ENCODE assay signal across 9 cellular contexts in the genomic region with DNA sequence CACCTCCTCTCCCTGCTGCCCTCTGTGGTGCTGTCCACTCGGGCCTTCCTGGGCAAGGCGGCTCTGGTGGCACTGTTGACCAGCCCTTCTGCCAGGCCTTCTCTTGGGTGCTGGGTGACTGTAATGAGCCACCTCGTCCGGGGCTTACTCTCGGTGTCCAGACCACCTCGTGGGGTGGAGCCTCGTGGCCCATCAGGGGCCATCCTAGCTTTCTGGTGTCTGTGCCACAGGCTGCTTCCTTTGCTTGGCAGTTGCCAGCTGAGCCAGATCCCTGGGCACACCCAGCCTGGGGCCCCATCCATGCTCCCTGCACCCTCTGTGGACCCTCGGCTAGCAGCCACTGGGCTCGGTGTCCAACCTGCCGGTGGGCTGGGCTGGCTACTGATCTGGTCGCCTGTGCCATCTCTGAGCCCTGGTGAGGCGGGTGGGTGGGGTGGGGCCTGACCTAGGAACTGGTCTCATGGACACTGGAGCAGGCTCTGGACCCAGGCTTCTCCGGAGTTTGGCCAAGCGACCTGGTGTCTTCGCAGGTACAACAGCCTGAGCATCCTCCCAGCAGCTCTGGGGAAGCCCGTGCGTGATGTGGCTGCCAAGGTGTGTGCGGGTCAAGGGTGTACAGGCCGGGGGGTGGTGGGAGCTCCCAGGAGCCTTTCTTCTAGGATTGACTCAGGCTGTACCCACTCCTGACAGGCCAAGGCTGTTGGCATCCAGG. TPM values are rescaled to one million over a fixed set of nuclear protein-coding genes. Genes with fewer than 3 reads are reported as not detected.
DNase-seq lines count a peak whose midpoint lies in the region; ATAC-seq lines count a peak whose summit lies in the region.
"Had no signal": no experiment of that assay in that cellular context is flagged by ENCODE, and none has a peak within 500 bp of the region (broad histone marks: within the 10 kb centered on the region; RNA-seq: fewer than 3 reads in every experiment).

No MANE protein-coding gene starts in this region.

- H3K4me3 Mint-ChIP-seq in T-helper 1 cell treated with Interleukin-12 subunit alpha and Interleukin-12 subunit beta and Interleukin-4 antibody, amounts not matched to agents 30 μg/mL and 1 μg/mL, for 36 hours, result peak overlapping the region; percentile 77
- peak overlapping the region; percentile 85 for H3K4me3 Mint-ChIP-seq in activated T-helper 17 cell treated with anti-CD3 and anti-CD28 coated beads, Interleukin-2, amount 50 U/mL, for 72 hours
- peak overlapping the region; percentile 80 for H3K4me3 Mint-ChIP-seq in stimulated activated memory B cell treated with anti-CD40 and anti-IgM and Interleukin-4, amounts not matched to agents 10 μg/mL and 1 μg/mL and 100 μg/mL, for 72 hours

- H3K4me1 Mint-ChIP-seq in T-helper 1 cell treated with Interleukin-12 subunit alpha and Interleukin-12 subunit beta and Interleukin-4 antibody, amounts not matched to agents 30 μg/mL and 1 μg/mL, for 36 hours (ENCODE audit: low read depth), result peaks cover 24% of the 10 kb centered on the region
- peaks cover 14% of the 10 kb centered on the region for H3K4me1 Mint-ChIP-seq in activated T-helper 17 cell treated with anti-CD3 and anti-CD28 coated beads, Interleukin-2, amount 50 U/mL, for 72 hours
- H3K4me1 Mint-ChIP-seq in stimulated activated memory B cell treated with anti-CD40 and anti-IgM and Interleukin-4, amounts not matched to agents 10 μg/mL and 1 μg/mL and 100 μg/mL, for 72 hours, result peaks cover 38% of the 10 kb centered on the region

- no peak overlapping the region for H3K27ac ChIP-seq in iPS-20b (ENCODE audit: low read length)

- H3K4me1 ChIP-seq in iPS-20b (ENCODE audit: insufficient read depth, low read length), result peaks cover 4% of the 10 kb centered on the region; the same call in 1 of the 2 replicates

- H3K27me3 ChIP-seq in iPS-20b (ENCODE audit: insufficient read depth, low read length), result no peaks in the 10 kb centered on the region

- peak overlapping the region; percentile 84; the same call in 1 of the 2 replicates for H3K4me3 ChIP-seq in iPS-20b (ENCODE audit: low read length)

- H3K9ac ChIP-seq in iPS-20b (ENCODE audit: low read depth, low read length), result no peak overlapping the region

- H3K27me3 Mint-ChIP-seq in T-helper 1 cell treated with Interleukin-12 subunit alpha and Interleukin-12 subunit beta and Interleukin-4 antibody, amounts not matched to agents 30 μg/mL and 1 μg/mL, for 36 hours (ENCODE audit: low read depth), result no peaks in the 10 kb centered on the region
- no peaks in the 10 kb centered on the region for H3K27me3 Mint-ChIP-seq in activated T-helper 17 cell treated with anti-CD3 and anti-CD28 coated beads, Interleukin-2, amount 50 U/mL, for 72 hours
- H3K27me3 Mint-ChIP-seq in stimulated activated memory B cell treated with anti-CD40 and anti-IgM and Interleukin-4, amounts not matched to agents 10 μg/mL and 1 μg/mL and 100 μg/mL, for 72 hours, result peaks cover 6% of the 10 kb centered on the region

- no peaks in the 10 kb centered on the region for H3K36me3 ChIP-seq in iPS-20b (ENCODE audit: insufficient read depth, low read depth, low read length)

- no peak overlapping the region for H3K27ac Mint-ChIP-seq in T-helper 1 cell treated with Interleukin-12 subunit alpha and Interleukin-12 subunit beta and Interleukin-4 antibody, amounts not matched to agents 30 μg/mL and 1 μg/mL, for 36 hours
- H3K27ac Mint-ChIP-seq in activated T-helper 17 cell treated with anti-CD3 and anti-CD28 coated beads, Interleukin-2, amount 50 U/mL, for 72 hours, result no peak overlapping the region
- peak overlapping the region; percentile 85 for H3K27ac Mint-ChIP-seq in stimulated activated memory B cell treated with anti-CD40 and anti-IgM and Interleukin-4, amounts not matched to agents 10 μg/mL and 1 μg/mL and 100 μg/mL, for 72 hours

- H3K36me3 Mint-ChIP-seq in T-helper 1 cell treated with Interleukin-12 subunit alpha and Interleukin-12 subunit beta and Interleukin-4 antibody, amounts not matched to agents 30 μg/mL and 1 μg/mL, for 36 hours (ENCODE audit: low read depth), result peaks cover 4% of the 10 kb centered on the region
- peaks cover 23% of the 10 kb centered on the region for H3K36me3 Mint-ChIP-seq in activated T-helper 17 cell treated with anti-CD3 and anti-CD28 coated beads, Interleukin-2, amount 50 U/mL, for 72 hours (ENCODE audit: low read depth)
- H3K36me3 Mint-ChIP-seq in stimulated activated memory B cell treated with anti-CD40 and anti-IgM and Interleukin-4, amounts not matched to agents 10 μg/mL and 1 μg/mL and 100 μg/mL, for 72 hours, result peaks cover 5% of the 10 kb centered on the region

- no peaks in the 10 kb centered on the region for H3K9me3 ChIP-seq in iPS-20b (ENCODE audit: insufficient read depth, low read depth, low read length)

- no peaks in the 10 kb centered on the region for H3K9me3 Mint-ChIP-seq in T-helper 1 cell treated with Interleukin-12 subunit alpha and Interleukin-12 subunit beta and Interleukin-4 antibody, amounts not matched to agents 30 μg/mL and 1 μg/mL, for 36 hours
- H3K9me3 Mint-ChIP-seq in activated T-helper 17 cell treated with anti-CD3 and anti-CD28 coated beads, Interleukin-2, amount 50 U/mL, for 72 hours, result no peaks in the 10 kb centered on the region
- no peaks in the 10 kb centered on the region for H3K9me3 Mint-ChIP-seq in stimulated activated memory B cell treated with anti-CD40 and anti-IgM and Interleukin-4, amounts not matched to agents 10 μg/mL and 1 μg/mL and 100 μg/mL, for 72 hours

- no peak for ATAC-seq in activated T-helper 17 cell treated with anti-CD3 and anti-CD28 coated beads, Interleukin-2, amount 50 U/mL, for 72 hours (replicated peaks)
- ATAC-seq in stimulated activated memory B cell treated with anti-CD40 and anti-IgM and Interleukin-4, amounts not matched to agents 10 μg/mL and 1 μg/mL and 100 μg/mL, for 72 hours, result no peak
- ATAC-seq in HG02852 (IDR thresholded peaks at IDR 0.05; ENCODE audit: unreplicated experiment), result no peak
- no peak for ATAC-seq in GM19035 (IDR thresholded peaks at IDR 0.05; ENCODE audit: unreplicated experiment)

- DNase-seq in T-helper 1 cell (no peak), SKM-1 treated with dmso at 0.1 percent for 144 hours (lab: John Stamatoyannopoulos, UW; ENCODE audit: unreplicated experiment) (no peak)

RNA-seq across cellular contexts. Expression of a gene that starts 1.4 kb away (rescaled TPM):
- 10 to 100 TPM; 27.4 to 36.3 TPM for total RNA-seq in activated T-helper 17 cell treated with anti-CD3 and anti-CD28 coated beads, Interleukin-2, amount 50 U/mL, for 72 hours

RNA-seq across cellular contexts. Expression of a gene that starts 31.8 kb away (rescaled TPM):
- total RNA-seq in activated T-helper 17 cell treated with anti-CD3 and anti-CD28 coated beads, Interleukin-2, amount 50 U/mL, for 72 hours, result 100 to 1,000 TPM in 1 of 2 donors, 10 to 100 TPM in 1; 93.2 to 299 TPM

RNA-seq across cellular contexts. Expression of a gene that starts 44.8 kb away (rescaled TPM):
- total RNA-seq in activated T-helper 17 cell treated with anti-CD3 and anti-CD28 coated beads, Interleukin-2, amount 50 U/mL, for 72 hours, result under 1 TPM; 0.54 to 0.87 TPM
- total RNA-seq: left lobe of liver had no signal

RNA-seq across cellular contexts. Expression of a gene that starts 58.0 kb away (rescaled TPM):
- total RNA-seq in activated T-helper 17 cell treated with anti-CD3 and anti-CD28 coated beads, Interleukin-2, amount 50 U/mL, for 72 hours, result not detected
